ENCODE assay signal across 11 cellular contexts in the genomic region with DNA sequence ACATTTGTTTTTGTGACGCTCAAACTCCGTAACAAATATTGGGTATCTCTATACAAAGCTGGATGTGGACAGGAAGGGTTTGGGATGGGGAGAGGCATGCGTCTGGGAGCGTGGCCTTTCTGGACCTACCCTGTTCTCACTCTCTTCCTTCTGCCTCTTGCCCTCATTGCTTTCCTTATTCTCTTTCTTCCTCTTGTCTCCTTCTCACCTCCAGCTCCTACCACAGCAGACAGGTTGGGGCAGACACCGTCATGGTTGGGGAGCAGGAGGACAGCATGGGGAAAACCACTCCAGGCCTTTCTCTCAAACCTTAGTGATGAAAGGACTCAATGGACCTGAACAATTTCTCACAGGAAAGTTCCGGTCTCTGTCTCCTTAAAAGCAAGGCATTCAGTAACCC.
DNase-seq lines count a peak whose midpoint lies in the region; ATAC-seq and TF ChIP-seq lines count a peak whose summit lies in the region.
"Had no signal": no experiment of that assay in that cellular context is flagged by ENCODE, and none has a peak within 500 bp of the region (broad histone marks: within the 10 kb centered on the region; RNA-seq: fewer than 3 reads in every experiment).

No MANE protein-coding gene starts in this region.

- H3K36me3 Mint-ChIP-seq in activated naive CD4-positive, alpha-beta T cell treated with anti-CD3 and anti-CD28 coated beads, Interleukin-2, amount 50 U/mL, for 24 hours: no peaks in the 10 kb centered on the region
- H3K36me3 Mint-ChIP-seq in effector memory CD8-positive, alpha-beta T cell (ENCODE audit: insufficient read depth): peaks cover 7% of the 10 kb centered on the region
- H3K36me3 Mint-ChIP-seq in naive thymus-derived CD8-positive, alpha-beta T cell: no peaks in the 10 kb centered on the region
- H3K36me3 Mint-ChIP-seq: brain had no signal

- ATAC-seq in effector memory CD8-positive, alpha-beta T cell (replicated peaks): no peak
- ATAC-seq in naive thymus-derived CD8-positive, alpha-beta T cell: no peak
- ATAC-seq in GM19023 (IDR thresholded peaks at IDR 0.05; ENCODE audit: unreplicated experiment) (no peak), GM19397 (IDR thresholded peaks at IDR 0.05; ENCODE audit: unreplicated experiment) (no peak)

- intact Hi-C loops in ovary (cut with DNase I): no loop called here

- H3K4me3 Mint-ChIP-seq in activated naive CD4-positive, alpha-beta T cell treated with anti-CD3 and anti-CD28 coated beads, Interleukin-2, amount 50 U/mL, for 24 hours: peak overlapping the region; percentile 69
- peak overlapping the region; percentile 56 to 70 for H3K4me3 Mint-ChIP-seq in effector memory CD8-positive, alpha-beta T cell
- H3K4me3 Mint-ChIP-seq in naive thymus-derived CD8-positive, alpha-beta T cell: peak overlapping the region; percentile 12 to 83 (median 70)
- H3K4me3 Mint-ChIP-seq: brain had no signal

- DNase-seq in activated naive CD4-positive, alpha-beta T cell treated with Interleukin-2 at 50 U/mL for 16 hours: no peak
- no peak for DNase-seq in effector memory CD8-positive, alpha-beta T cell
- DNase-seq in naive thymus-derived CD8-positive, alpha-beta T cell: no peak
- no peak for DNase-seq in ovary
- DNase-seq: foreskin melanocyte, NCI-H1417 treated with DMSO at 0.1 percent for 48 hours had no signal

- peaks cover 2% of the 10 kb centered on the region for H3K4me1 ChIP-seq in urinary bladder (ENCODE audit: insufficient read depth)
- peaks cover 15% of the 10 kb centered on the region for H3K4me1 ChIP-seq in ovary (ENCODE audit: insufficient read depth)

- no peaks in the 10 kb centered on the region for H3K9me3 ChIP-seq in ovary

- H3K36me3 ChIP-seq in urinary bladder (ENCODE audit: insufficient read depth): no peaks in the 10 kb centered on the region
- H3K36me3 ChIP-seq in ovary: no peaks in the 10 kb centered on the region

- 82% methylated on average over 6 of the region's 6 CpGs for WGBS in urinary bladder
- 50 to 59% (median 55%) methylated on average over 6 of the region's 6 CpGs for WGBS in ovary, 3 donors

- H3K27ac ChIP-seq in urinary bladder (ENCODE audit: low read depth) (peak overlapping the region; percentile 48), ovary (peak overlapping the region in 1 of 2 donors; percentile 84)

- H3K4me3 ChIP-seq in urinary bladder (ENCODE audit: low read depth, low read length) (no peak overlapping the region), ovary (no peak overlapping the region)

- no peaks in the 10 kb centered on the region for H3K9me3 Mint-ChIP-seq in activated naive CD4-positive, alpha-beta T cell treated with anti-CD3 and anti-CD28 coated beads, Interleukin-2, amount 50 U/mL, for 24 hours
- no peaks in the 10 kb centered on the region for H3K9me3 Mint-ChIP-seq in effector memory CD8-positive, alpha-beta T cell
- H3K9me3 Mint-ChIP-seq in naive thymus-derived CD8-positive, alpha-beta T cell: peaks cover 0 to 3% (median 0%) of the 10 kb centered on the region in 9 donors
- H3K9me3 Mint-ChIP-seq: brain had no signal

- H3K27me3 Mint-ChIP-seq in activated naive CD4-positive, alpha-beta T cell treated with anti-CD3 and anti-CD28 coated beads, Interleukin-2, amount 50 U/mL, for 24 hours: no peaks in the 10 kb centered on the region
- H3K27me3 Mint-ChIP-seq in effector memory CD8-positive, alpha-beta T cell: no peaks in the 10 kb centered on the region
- no peaks in the 10 kb centered on the region for H3K27me3 Mint-ChIP-seq in naive thymus-derived CD8-positive, alpha-beta T cell
- H3K27me3 Mint-ChIP-seq: brain had no signal

- H3K27ac Mint-ChIP-seq in activated naive CD4-positive, alpha-beta T cell treated with anti-CD3 and anti-CD28 coated beads, Interleukin-2, amount 50 U/mL, for 24 hours: peak overlapping the region; percentile 88
- H3K27ac Mint-ChIP-seq in effector memory CD8-positive, alpha-beta T cell: peak overlapping the region; percentile 90 to 97
- H3K27ac Mint-ChIP-seq in naive thymus-derived CD8-positive, alpha-beta T cell: peak overlapping the region; percentile 77 to 99 (median 97)

- no peak for TF ChIP-seq POLR2A in ovary (IDR thresholded peaks at IDR 0.05)

- H3K27me3 ChIP-seq in ovary: no peaks in the 10 kb centered on the region

- POLR2A ChIA-PET in naive thymus-derived CD8-positive, alpha-beta T cell (lab: Charles Lee): interaction anchor here (0.9 to 9.5 kb wide), 15 partner anchors 8 to 531 kb away, joined by 3 to 150 read pairs (median 15); partner anchors contain the start of gene ZFP36L1

- peaks cover 88% of the 10 kb centered on the region for H3K4me1 Mint-ChIP-seq in activated naive CD4-positive, alpha-beta T cell treated with anti-CD3 and anti-CD28 coated beads, Interleukin-2, amount 50 U/mL, for 24 hours
- peaks cover 37 to 58% of the 10 kb centered on the region in 2 donors for H3K4me1 Mint-ChIP-seq in effector memory CD8-positive, alpha-beta T cell (ENCODE audit: low read depth in 2 of 2)
- H3K4me1 Mint-ChIP-seq in naive thymus-derived CD8-positive, alpha-beta T cell: peaks cover 39 to 89% (median 80%) of the 10 kb centered on the region in 4 donors

- TF ChIP-seq CTCF in ovary (IDR thresholded peaks at IDR 0.05): no peak

- TF ChIP-seq EP300 in ovary (IDR thresholded peaks at IDR 0.05): no peak
